Comparison of ENCODE assay signal across 8 cellular contexts in genomic region chr19:11090264-11091032, GRCh38. TPM values are rescaled to one million over a fixed set of nuclear protein-coding genes. Genes with fewer than 3 reads are reported as not detected.
DNase-seq lines count a peak whose midpoint lies in the region; ATAC-seq, FAIRE-seq and TF ChIP-seq lines count a peak whose summit lies in the region.

No MANE protein-coding gene starts in this region.

- no peak for FAIRE-seq in kidney (lab: Jason Lieb, UNC)

- no peak for TF ChIP-seq CTCF in kidney (IDR thresholded peaks at IDR 0.05; ENCODE audit: borderline replicate concordance, extremely low read depth, insufficient read depth)

- DNase-seq in AG08396 (ENCODE audit: low spot score) (peak; percentile 91), NCI-H446 treated with DMSO at 0.1 percent for 48 hours (lab: John Stamatoyannopoulos, UW) (peak; percentile 92), cerebellar nuclear complex (lab: John Stamatoyannopoulos, UW) (peak; percentile 81 to 90), kidney (peak; percentile 100)
- DNase-seq in activated CD4-positive, alpha-beta T cell treated with anti-CD3 and anti-CD28 coated beads for 1 hour: peak; percentile 96
- peak; percentile 96 to 99 (median 96) for DNase-seq in stimulated activated CD4-positive, alpha-beta T cell treated with anti-CD3 and anti-CD28 coated beads, Interleukin-12 subunit alpha, Interleukin-12 subunit beta, amount 100 ng/mL, for 48 hours (ENCODE audit: low read depth in 2 of 3, low spot score in 1 of 3)

- H3K36me3 ChIP-seq in kidney (ENCODE audit: control insufficient read depth in 1 of 2, insufficient read depth in 2 of 2, low read length in 2 of 2): no peaks in the 10 kb centered on the region

- H3K4me3 ChIP-seq in kidney (ENCODE audit: low read length in 2 of 2): peak overlapping the region; percentile 72 to 82

- H3K4me1 ChIP-seq in kidney (ENCODE audit: control insufficient read depth in 1 of 2, insufficient read depth in 1 of 2, low read depth in 1 of 2, low read length in 2 of 2): peaks cover 11 to 15% of the 10 kb centered on the region in 2 donors

- intact Hi-C loops in kidney (cut with DNase I): no loop called here

- peak overlapping the region; percentile 82 to 99 for H3K9ac ChIP-seq in kidney (ENCODE audit: low read length in 2 of 2)

- H3K27ac ChIP-seq in kidney (ENCODE audit: low read depth in 2 of 2, low read length in 2 of 2): peak overlapping the region; percentile 99

- peak; percentile 74 for ATAC-seq in GM19043 (IDR thresholded peaks at IDR 0.05; ENCODE audit: low read depth, unreplicated experiment)
- ATAC-seq in HG03354 (IDR thresholded peaks at IDR 0.05; ENCODE audit: poor library complexity, severe bottlenecking, unreplicated experiment): peak; percentile 71

- H3K9me3 ChIP-seq in kidney (ENCODE audit: control insufficient read depth in 1 of 2, low read length in 2 of 2): no peaks in the 10 kb centered on the region

RNA-seq across cellular contexts. Expression of gene LDLR, which starts 1.2 kb away (rescaled TPM):
- total RNA-seq in kidney: 42.4 TPM
- polyA plus RNA-seq in kidney (ENCODE audit: insufficient read depth, low read depth, low replicate concordance): 17.6 TPM

Comparison
In these comparisons a context has a peak if more than half of its experiments do, and no peak if none do; other contexts are left out.
1. Peak in every context shown above with its lines: DNase-seq, ATAC-seq, H3K4me3 ChIP-seq and H3K27ac ChIP-seq.